Comparison of ENCODE assay signal across 8 cellular contexts in the genomic region with DNA sequence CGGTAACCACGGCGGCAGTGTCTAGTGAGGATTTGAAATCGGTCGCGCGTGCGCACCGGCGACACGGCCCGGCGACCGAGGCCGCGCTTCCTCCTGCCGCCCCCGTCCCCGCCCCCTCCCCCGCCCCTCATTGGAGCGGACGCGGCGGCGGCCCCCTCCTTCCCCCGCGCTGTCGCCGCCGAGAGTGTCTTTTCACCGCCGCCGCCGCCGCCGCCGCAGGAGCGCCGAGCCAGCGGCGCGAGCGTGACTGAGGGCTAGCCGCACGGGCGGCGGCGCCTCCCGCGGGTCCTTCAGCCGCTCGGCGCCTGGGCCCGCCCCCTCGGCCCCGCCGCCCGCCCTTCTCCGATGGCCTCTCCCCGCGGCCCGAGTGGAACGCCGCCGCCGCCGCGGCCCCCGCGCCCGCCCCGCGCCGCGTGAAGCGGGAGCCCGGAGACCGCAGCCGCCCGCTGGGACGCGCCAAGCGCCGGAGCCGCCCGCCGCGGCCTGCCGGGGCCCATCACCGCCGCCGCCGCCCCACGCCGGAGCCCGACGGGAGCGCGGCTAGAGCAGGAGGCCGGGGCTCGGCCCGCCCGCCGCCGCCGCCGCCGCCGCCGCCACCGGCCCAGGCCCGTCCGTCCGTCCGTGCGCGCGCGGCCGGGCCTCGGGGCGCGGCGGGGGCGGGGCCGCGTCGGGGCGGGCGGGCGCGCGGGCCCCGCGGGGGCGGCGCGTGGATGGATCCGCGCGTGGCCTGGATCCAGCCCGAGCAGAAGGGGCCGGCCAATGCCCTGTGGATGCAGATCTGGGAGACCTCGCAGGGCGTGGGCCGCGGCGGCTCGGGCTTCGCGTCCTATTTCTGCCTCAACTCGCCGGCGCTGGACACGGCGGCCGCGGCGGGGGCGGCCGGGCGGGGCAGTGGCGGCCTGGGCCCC. TPM values are rescaled to one million over a fixed set of nuclear protein-coding genes. Genes with fewer than 3 reads are reported as not detected.
DNase-seq lines count a peak whose midpoint lies in the region; ATAC-seq and TF ChIP-seq lines count a peak whose summit lies in the region.

TENT4A (plus strand) TSS at position 159 of the 908 bp plus-strand sequence; CDS start at position 711, 552 bp downstream.

- TF ChIP-seq CTCF in PC-9 (conservative IDR thresholded peaks at IDR 0.05) = no peak

- H3K27me3 Mint-ChIP-seq in central memory CD8-positive, alpha-beta T cell = no peaks in the 10 kb centered on the region
- H3K27me3 Mint-ChIP-seq in stimulated activated naive CD8-positive, alpha-beta T cell treated with anti-CD3 and anti-CD28 coated beads, Interleukin-15, amount 100 ng/mL, for 72 hours = peaks cover 10% of the 10 kb centered on the region

- peak within 1 kb of the TSS; percentile 99 for H2AFZ ChIP-seq in PC-9

- H3K4me3 Mint-ChIP-seq in central memory CD8-positive, alpha-beta T cell = peak within 1 kb of the TSS; percentile 83
- peak within 1 kb of the TSS; percentile 85 to 89 for H3K4me3 Mint-ChIP-seq in stimulated activated naive CD8-positive, alpha-beta T cell treated with anti-CD3 and anti-CD28 coated beads, Interleukin-15, amount 100 ng/mL, for 72 hours

- no TSS peak for BruUV-seq in PC-9 (replicated peaks; lab: Mats Ljungman, UMichigan)

- peak within 1 kb of the TSS; percentile 88 for H3K27ac ChIP-seq in PC-9

- H3F3A ChIP-seq in PC-9 (ENCODE audit: insufficient read depth, low read depth) = peaks cover 19% of the 10 kb centered on the region

- H3K36me3 ChIP-seq in PC-9 (ENCODE audit: low read depth) = 0 out of 2 replicates have a peak, but pooled peaks cover 4% of the 10 kb centered on the region

- no peaks in the 10 kb centered on the region for H3K9me3 Mint-ChIP-seq in central memory CD8-positive, alpha-beta T cell
- H3K9me3 Mint-ChIP-seq in stimulated activated naive CD8-positive, alpha-beta T cell treated with anti-CD3 and anti-CD28 coated beads, Interleukin-15, amount 100 ng/mL, for 72 hours = no peaks in the 10 kb centered on the region

- no peaks in the 10 kb centered on the region for H3K9me3 ChIP-seq in PC-9 (ENCODE audit: insufficient read depth, low read depth)

- no peaks in the 10 kb centered on the region for H3K27me3 ChIP-seq in PC-9 (ENCODE audit: insufficient read depth, low read depth)

- peaks cover 42% of the 10 kb centered on the region for H3K79me2 ChIP-seq in PC-9 (ENCODE audit: low read depth)

- no peaks in the 10 kb centered on the region for H3K9me2 ChIP-seq in PC-9 (ENCODE audit: insufficient read depth)

- H3K36me3 Mint-ChIP-seq in central memory CD8-positive, alpha-beta T cell (ENCODE audit: insufficient read depth) = peaks cover 15% of the 10 kb centered on the region

- POLR2A ChIA-PET in PC-9 (lab: Charles Lee; ENCODE audit: unreplicated experiment) = interaction anchor here (0.6 to 1.0 kb wide), 5 partner anchors 80 to 1155 kb away, joined by 3 to 8 read pairs (median 5); partner anchors contain the start of genes FASTKD3, MTRR, NSUN2 and SRD5A1

- CTCF ChIA-PET in PC-9 (lab: Charles Lee) = no interaction called here

- peak within 1 kb of the TSS; percentile 84 for H3K4me3 ChIP-seq in PC-9

- ATAC-seq in HG02571 (IDR thresholded peaks at IDR 0.05; ENCODE audit: unreplicated experiment) (peak; percentile 22), left colon (peak; percentile 4)
- no peak for ATAC-seq in central memory CD8-positive, alpha-beta T cell (replicated peaks; ENCODE audit: extremely low read depth, poor library complexity, severe bottlenecking)
- ATAC-seq in stimulated activated naive CD8-positive, alpha-beta T cell treated with anti-CD3 and anti-CD28 coated beads, Interleukin-15, amount 100 ng/mL, for 72 hours = peak; percentile 5

- H3K27ac Mint-ChIP-seq in central memory CD8-positive, alpha-beta T cell (ENCODE audit: low read depth) = peak within 1 kb of the TSS; percentile 67
- H3K27ac Mint-ChIP-seq in stimulated activated naive CD8-positive, alpha-beta T cell treated with anti-CD3 and anti-CD28 coated beads, Interleukin-15, amount 100 ng/mL, for 72 hours = peak within 1 kb of the TSS; percentile 78 to 96

- peak within 1 kb of the TSS; percentile 95 for H3K4me2 ChIP-seq in PC-9

- H4K20me1 ChIP-seq in PC-9 (ENCODE audit: insufficient read depth) = peaks cover 39% of the 10 kb centered on the region

- H3K4me1 Mint-ChIP-seq in central memory CD8-positive, alpha-beta T cell = peaks cover 46% of the 10 kb centered on the region
- H3K4me1 Mint-ChIP-seq in stimulated activated naive CD8-positive, alpha-beta T cell treated with anti-CD3 and anti-CD28 coated beads, Interleukin-15, amount 100 ng/mL, for 72 hours = peaks cover 37% of the 10 kb centered on the region

- intact Hi-C loops in PC-9 (cut with micrococcal nuclease; ENCODE audit: unreplicated experiment) (loop anchor here (2.0 kb wide), 3 partner anchors 53 to 1291 kb away; partner anchors contain the start of genes ICE1 and MED10), left colon (cut with DNase I, micrococcal nuclease) (no loop called here)

- DNase-seq in NCI-H1436 (lab: John Stamatoyannopoulos, UW) (peak; percentile 93), NCI-H1436 treated with DMSO at 0.1 percent for 48 hours (lab: John Stamatoyannopoulos, UW) (no peak), PC-9 (peak in 1 of 2 experiments; percentile 38), left colon (peak in 1 of 2 donors; percentile 61), T1000 (lab: John Stamatoyannopoulos, UW) (no peak)
- peak in 1 of 2 donors; percentile 8 for DNase-seq in central memory CD8-positive, alpha-beta T cell (ENCODE audit: low spot score in 2 of 2)
- DNase-seq in stimulated activated naive CD8-positive, alpha-beta T cell treated with anti-CD3 and anti-CD28 coated beads, Interleukin-15, amount 100 ng/mL, for 72 hours = no peak

- peaks cover 32% of the 10 kb centered on the region for H3K4me1 ChIP-seq in PC-9 (replicated peaks; ENCODE audit: insufficient read depth)

RNA-seq across cellular contexts. Expression of gene TENT4A, which starts in this region (rescaled TPM):
- total RNA-seq in PC-9 (2021) (72.8 and 84.8 TPM in 2 replicates), left colon (10 to 100 TPM; 16.5 to 18.5 TPM)
